Comparison of ENCODE assay signal across 14 cellular contexts in genomic region chr5:158514353-158514960, GRCh38.
A peak's percentile ranks its signal among the peaks of the same experiment; 100 is the strongest.
DNase-seq lines count a peak whose midpoint lies in the region; ATAC-seq and TF ChIP-seq lines count a peak whose summit lies in the region.
"Had no signal": no experiment of that assay in that cellular context is flagged by ENCODE, and none has a peak within 500 bp of the region (broad histone marks: within the 10 kb centered on the region; RNA-seq: fewer than 3 reads in every experiment).

No MANE protein-coding gene starts in this region.

- H3K27me3 Mint-ChIP-seq in natural killer cell (ENCODE audit: low read depth in 2 of 2), result no peaks in the 10 kb centered on the region
- H3K27me3 Mint-ChIP-seq in natural killer cell treated with Interleukin-12 subunit alpha and Interleukin-12 subunit beta and Interleukin-15 and Interleukin-18, amount 100 ng/mL, for 72 hours, result peaks cover 0 to 4% of the 10 kb centered on the region in 2 donors

- H3K4me1 Mint-ChIP-seq in natural killer cell, result peaks cover 10 to 13% of the 10 kb centered on the region in 2 donors
- peaks cover 5 to 9% of the 10 kb centered on the region in 2 donors for H3K4me1 Mint-ChIP-seq in natural killer cell treated with Interleukin-12 subunit alpha and Interleukin-12 subunit beta and Interleukin-15 and Interleukin-18, amount 100 ng/mL, for 72 hours (ENCODE audit: low read depth in 2 of 2)

- no peak overlapping the region for H3K4me3 ChIP-seq in fibroblast of pulmonary artery (replicated peaks; ENCODE audit: low read depth, low read length)
- no peak overlapping the region for H3K4me3 ChIP-seq in transverse colon
- H3K4me3 ChIP-seq: hepatocyte, ovary had no signal

- H3K27me3 ChIP-seq in transverse colon, result no peaks in the 10 kb centered on the region
- H3K27me3 ChIP-seq: BE2C, hepatocyte, ovary had no signal

- no peak overlapping the region for H3K27ac ChIP-seq in transverse colon
- H3K27ac ChIP-seq: hepatocyte, ovary had no signal

- H3K9me3 Mint-ChIP-seq in natural killer cell, result peaks cover 0 to 4% of the 10 kb centered on the region in 2 donors
- H3K9me3 Mint-ChIP-seq in natural killer cell treated with Interleukin-12 subunit alpha and Interleukin-12 subunit beta and Interleukin-15 and Interleukin-18, amount 100 ng/mL, for 72 hours, result no peaks in the 10 kb centered on the region

- TF ChIP-seq CTCF in natural killer cell (IDR thresholded peaks at IDR 0.05), result no peak
- TF ChIP-seq CTCF in fibroblast of pulmonary artery (IDR thresholded peaks at IDR 0.05; ENCODE audit: low read length, missing control alignments), result no peak
- TF ChIP-seq CTCF in transverse colon (IDR thresholded peaks at IDR 0.05), result no peak

- TF ChIP-seq EP300 in transverse colon (IDR thresholded peaks at IDR 0.05; ENCODE audit: low read depth), result no peak

- no peak overlapping the region for H3K27ac Mint-ChIP-seq in natural killer cell
- no peak overlapping the region for H3K27ac Mint-ChIP-seq in natural killer cell treated with Interleukin-12 subunit alpha and Interleukin-12 subunit beta and Interleukin-15 and Interleukin-18, amount 100 ng/mL, for 72 hours

- no peaks in the 10 kb centered on the region for H3K36me3 ChIP-seq in transverse colon
- H3K36me3 ChIP-seq: BE2C, ovary had no signal

- no peaks in the 10 kb centered on the region for H3K36me3 Mint-ChIP-seq in natural killer cell
- H3K36me3 Mint-ChIP-seq in natural killer cell treated with Interleukin-12 subunit alpha and Interleukin-12 subunit beta and Interleukin-15 and Interleukin-18, amount 100 ng/mL, for 72 hours, result no peaks in the 10 kb centered on the region

- TF ChIP-seq POLR2A in transverse colon (IDR thresholded peaks at IDR 0.05), result no peak

- H3K9me3 ChIP-seq in transverse colon, result no peaks in the 10 kb centered on the region
- H3K9me3 ChIP-seq: BE2C, ovary had no signal

- peak overlapping the region; percentile 5 for H3K4me3 Mint-ChIP-seq in natural killer cell
- H3K4me3 Mint-ChIP-seq in natural killer cell treated with Interleukin-12 subunit alpha and Interleukin-12 subunit beta and Interleukin-15 and Interleukin-18, amount 100 ng/mL, for 72 hours, result no peak overlapping the region

- no peak for ATAC-seq in natural killer cell
- ATAC-seq in natural killer cell treated with Interleukin-12 subunit alpha and Interleukin-12 subunit beta and Interleukin-15 and Interleukin-18, amount 100 ng/mL, for 72 hours, result no peak
- no peak for ATAC-seq in SK-N-SH treated with all-trans-retinoic acid at 6 μM for 48 hours

- DNase-seq in natural killer cell, result no peak
- no peak for DNase-seq in natural killer cell treated with Interleukin-12 subunit alpha and Interleukin-12 subunit beta and Interleukin-15 and Interleukin-18, amount 100 ng/mL, for 72 hours (ENCODE audit: low spot score)
- DNase-seq in fibroblast of pulmonary artery (ENCODE audit: low read depth), result peak; percentile 58
- no peak for DNase-seq in HuH-7.5 (ENCODE audit: low spot score)
- DNase-seq in islet precursor cell, result no peak
- no peak for DNase-seq in transverse colon
- DNase-seq in NCI-H1105 (lab: John Stamatoyannopoulos, UW), result no peak
- DNase-seq: BE2C; effector CD4-positive, alpha-beta T cell; ovary; stimulated activated CD4-positive, alpha-beta T cell treated with anti-CD3 and anti-CD28 coated beads, Interleukin-1b, Interleukin-23, amount 100 ng/mL, for 48 hours; SW 1271 had no signal

- no peaks in the 10 kb centered on the region for H3K4me1 ChIP-seq in transverse colon
- H3K4me1 ChIP-seq: BE2C had no signal

- intact Hi-C loops in natural killer cell (cut with micrococcal nuclease), result no loop called here
- intact Hi-C loops in transverse colon (cut with DNase I; ENCODE audit: low total_unique reads), result no loop called here

- in situ Hi-C loops in transverse colon (cut with MboI; ENCODE audit: low pct_ligation_motif_present in 1 of 4, low pct_unique_long_range_greater_than_20kb in 1 of 4, low sequenced_read_pairs in 3 of 4), result no loop called here

TF ChIP-seq in SK-N-SH treated with all-trans-retinoic acid at 6 μM for 48 hours, 23 proteins besides CTCF, POLR2A, EP300 and RAD21:
- TF ChIP-seq GLIS3 (CRISPR knock-in tag; IDR thresholded peaks at IDR 0.05) (no peak), POU6F1 (CRISPR knock-in tag; IDR thresholded peaks at IDR 0.05; ENCODE audit: borderline replicate concordance, low read depth) (no peak), PPARA (CRISPR knock-in tag; IDR thresholded peaks at IDR 0.05; ENCODE audit: borderline replicate concordance) (no peak), CSRNP3 (CRISPR knock-in tag; IDR thresholded peaks at IDR 0.05) (no peak), ISL1 (CRISPR knock-in tag; IDR thresholded peaks at IDR 0.05) (peak; percentile 96), CREB5 (CRISPR knock-in tag; IDR thresholded peaks at IDR 0.05; ENCODE audit: low read depth) (peak; percentile 62; the same call in 1 of the 2 replicates), OSR1 (CRISPR knock-in tag; IDR thresholded peaks at IDR 0.05) (no peak), ZNF70 (CRISPR knock-in tag; IDR thresholded peaks at IDR 0.05) (no peak)
